1 cellular context compared by ENCODE assay signal in genomic region chr9:95383198-95383673, GRCh38.
TF ChIP-seq lines count a peak whose summit lies in the region.

No MANE protein-coding gene starts in this region.

TF ChIP-seq in IMR-90, 13 proteins besides CTCF, POLR2A, EP300 and RAD21 (continued from another document):
- TF ChIP-seq SMC3 (IDR thresholded peaks at IDR 0.05; ENCODE audit: low read depth, low read length) (no peak), RFX5 (IDR thresholded peaks at IDR 0.05; ENCODE audit: low read depth, low read length) (no peak)
